Comparison of ENCODE assay signal across 1 cellular context in the genomic region with DNA sequence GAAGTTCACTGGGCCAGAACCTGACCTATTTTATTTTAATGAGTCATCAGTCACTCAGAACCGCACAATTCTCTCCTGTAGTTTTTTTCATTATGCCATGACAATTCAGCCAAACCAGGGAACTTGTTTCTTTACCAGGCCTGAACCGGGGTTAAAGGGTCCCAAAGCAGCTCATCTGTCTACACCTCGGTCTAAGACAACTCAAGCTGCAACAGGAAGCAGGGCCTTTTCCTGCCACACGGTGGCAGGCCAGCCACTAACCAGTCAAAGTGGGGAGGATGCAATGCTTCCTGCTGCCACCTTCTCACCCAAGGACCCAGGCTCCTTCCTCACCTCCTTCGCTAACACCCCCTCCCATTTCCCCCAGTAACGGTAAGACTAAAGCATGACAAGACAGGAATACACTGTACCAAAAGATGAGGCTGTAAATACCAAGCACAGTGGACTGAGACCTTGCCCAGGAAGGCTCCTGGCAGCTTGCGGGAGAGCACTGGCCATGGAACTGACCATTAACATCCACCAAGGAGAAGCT.
TF ChIP-seq lines count a peak whose summit lies in the region.

No MANE protein-coding gene starts in this region.

TF ChIP-seq in GM23338, 12 proteins besides CTCF, POLR2A, EP300 and RAD21 (continued from another document):
- TF ChIP-seq, protein P1, sequence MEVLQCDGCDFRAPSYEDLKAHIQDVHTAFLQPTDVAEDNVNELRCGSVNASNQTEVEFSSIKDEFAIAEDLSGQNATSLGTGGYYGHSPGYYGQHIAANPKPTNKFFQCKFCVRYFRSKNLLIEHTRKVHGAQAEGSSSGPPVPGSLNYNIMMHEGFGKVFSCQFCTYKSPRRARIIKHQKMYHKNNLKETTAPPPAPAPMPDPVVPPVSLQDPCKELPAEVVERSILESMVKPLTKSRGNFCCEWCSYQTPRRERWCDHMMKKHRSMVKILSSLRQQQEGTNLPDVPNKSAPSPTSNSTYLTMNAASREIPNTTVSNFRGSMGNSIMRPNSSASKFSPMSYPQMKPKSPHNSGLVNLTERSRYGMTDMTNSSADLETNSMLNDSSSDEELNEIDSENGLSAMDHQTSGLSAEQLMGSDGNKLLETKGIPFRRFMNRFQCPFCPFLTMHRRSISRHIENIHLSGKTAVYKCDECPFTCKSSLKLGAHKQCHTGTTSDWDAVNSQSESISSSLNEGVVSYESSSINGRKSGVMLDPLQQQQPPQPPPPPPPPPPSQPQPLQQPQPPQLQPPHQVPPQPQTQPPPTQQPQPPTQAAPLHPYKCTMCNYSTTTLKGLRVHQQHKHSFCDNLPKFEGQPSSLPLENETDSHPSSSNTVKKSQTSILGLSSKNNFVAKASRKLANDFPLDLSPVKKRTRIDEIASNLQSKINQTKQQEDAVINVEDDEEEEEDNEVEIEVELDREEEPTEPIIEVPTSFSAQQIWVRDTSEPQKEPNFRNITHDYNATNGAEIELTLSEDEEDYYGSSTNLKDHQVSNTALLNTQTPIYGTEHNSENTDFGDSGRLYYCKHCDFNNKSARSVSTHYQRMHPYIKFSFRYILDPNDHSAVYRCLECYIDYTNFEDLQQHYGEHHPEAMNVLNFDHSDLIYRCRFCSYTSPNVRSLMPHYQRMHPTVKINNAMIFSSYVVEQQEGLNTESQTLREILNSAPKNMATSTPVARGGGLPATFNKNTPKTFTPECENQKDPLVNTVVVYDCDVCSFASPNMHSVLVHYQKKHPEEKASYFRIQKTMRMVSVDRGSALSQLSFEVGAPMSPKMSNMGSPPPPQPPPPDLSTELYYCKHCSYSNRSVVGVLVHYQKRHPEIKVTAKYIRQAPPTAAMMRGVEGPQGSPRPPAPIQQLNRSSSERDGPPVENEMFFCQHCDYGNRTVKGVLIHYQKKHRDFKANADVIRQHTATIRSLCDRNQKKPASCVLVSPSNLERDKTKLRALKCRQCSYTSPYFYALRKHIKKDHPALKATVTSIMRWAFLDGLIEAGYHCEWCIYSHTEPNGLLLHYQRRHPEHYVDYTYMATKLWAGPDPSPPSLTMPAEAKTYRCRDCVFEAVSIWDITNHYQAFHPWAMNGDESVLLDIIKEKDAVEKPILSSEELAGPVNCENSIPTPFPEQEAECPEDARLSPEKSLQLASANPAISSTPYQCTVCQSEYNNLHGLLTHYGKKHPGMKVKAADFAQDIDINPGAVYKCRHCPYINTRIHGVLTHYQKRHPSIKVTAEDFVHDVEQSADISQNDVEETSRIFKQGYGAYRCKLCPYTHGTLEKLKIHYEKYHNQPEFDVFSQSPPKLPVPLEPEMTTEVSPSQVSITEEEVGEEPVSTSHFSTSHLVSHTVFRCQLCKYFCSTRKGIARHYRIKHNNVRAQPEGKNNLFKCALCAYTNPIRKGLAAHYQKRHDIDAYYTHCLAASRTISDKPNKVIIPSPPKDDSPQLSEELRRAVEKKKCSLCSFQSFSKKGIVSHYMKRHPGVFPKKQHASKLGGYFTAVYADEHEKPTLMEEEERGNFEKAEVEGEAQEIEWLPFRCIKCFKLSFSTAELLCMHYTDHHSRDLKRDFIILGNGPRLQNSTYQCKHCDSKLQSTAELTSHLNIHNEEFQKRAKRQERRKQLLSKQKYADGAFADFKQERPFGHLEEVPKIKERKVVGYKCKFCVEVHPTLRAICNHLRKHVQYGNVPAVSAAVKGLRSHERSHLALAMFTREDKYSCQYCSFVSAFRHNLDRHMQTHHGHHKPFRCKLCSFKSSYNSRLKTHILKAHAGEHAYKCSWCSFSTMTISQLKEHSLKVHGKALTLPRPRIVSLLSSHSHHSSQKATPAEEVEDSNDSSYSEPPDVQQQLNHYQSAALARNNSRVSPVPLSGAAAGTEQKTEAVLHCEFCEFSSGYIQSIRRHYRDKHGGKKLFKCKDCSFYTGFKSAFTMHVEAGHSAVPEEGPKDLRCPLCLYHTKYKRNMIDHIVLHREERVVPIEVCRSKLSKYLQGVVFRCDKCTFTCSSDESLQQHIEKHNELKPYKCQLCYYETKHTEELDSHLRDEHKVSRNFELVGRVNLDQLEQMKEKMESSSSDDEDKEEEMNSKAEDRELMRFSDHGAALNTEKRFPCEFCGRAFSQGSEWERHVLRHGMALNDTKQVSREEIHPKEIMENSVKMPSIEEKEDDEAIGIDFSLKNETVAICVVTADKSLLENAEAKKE (CRISPR knock-in tag; IDR thresholded peaks at IDR 0.05): no peak
- TF ChIP-seq ZNF114 (CRISPR knock-in tag; IDR thresholded peaks at IDR 0.05) (no peak), ZNF331 (CRISPR knock-in tag; IDR thresholded peaks at IDR 0.05; ENCODE audit: low read depth) (no peak), JUNB (IDR thresholded peaks at IDR 0.05; ENCODE audit: unreplicated experiment) (no peak), NANOG (IDR thresholded peaks at IDR 0.05; ENCODE audit: borderline replicate concordance) (no peak), STAT1 (IDR thresholded peaks at IDR 0.05; ENCODE audit: unreplicated experiment) (no peak), POLR2AphosphoS5 (IDR thresholded peaks at IDR 0.05; ENCODE audit: low read depth) (no peak), EZH2 (IDR thresholded peaks at IDR 0.05; ENCODE audit: low read depth, unreplicated experiment) (no peak)
- TF ChIP-seq, protein P2, sequence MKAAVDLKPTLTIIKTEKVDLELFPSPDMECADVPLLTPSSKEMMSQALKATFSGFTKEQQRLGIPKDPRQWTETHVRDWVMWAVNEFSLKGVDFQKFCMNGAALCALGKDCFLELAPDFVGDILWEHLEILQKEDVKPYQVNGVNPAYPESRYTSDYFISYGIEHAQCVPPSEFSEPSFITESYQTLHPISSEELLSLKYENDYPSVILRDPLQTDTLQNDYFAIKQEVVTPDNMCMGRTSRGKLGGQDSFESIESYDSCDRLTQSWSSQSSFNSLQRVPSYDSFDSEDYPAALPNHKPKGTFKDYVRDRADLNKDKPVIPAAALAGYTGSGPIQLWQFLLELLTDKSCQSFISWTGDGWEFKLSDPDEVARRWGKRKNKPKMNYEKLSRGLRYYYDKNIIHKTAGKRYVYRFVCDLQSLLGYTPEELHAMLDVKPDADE (IDR thresholded peaks at IDR 0.05): no peak
